Comparison of ENCODE assay signal across 9 cellular contexts in the genomic region with DNA sequence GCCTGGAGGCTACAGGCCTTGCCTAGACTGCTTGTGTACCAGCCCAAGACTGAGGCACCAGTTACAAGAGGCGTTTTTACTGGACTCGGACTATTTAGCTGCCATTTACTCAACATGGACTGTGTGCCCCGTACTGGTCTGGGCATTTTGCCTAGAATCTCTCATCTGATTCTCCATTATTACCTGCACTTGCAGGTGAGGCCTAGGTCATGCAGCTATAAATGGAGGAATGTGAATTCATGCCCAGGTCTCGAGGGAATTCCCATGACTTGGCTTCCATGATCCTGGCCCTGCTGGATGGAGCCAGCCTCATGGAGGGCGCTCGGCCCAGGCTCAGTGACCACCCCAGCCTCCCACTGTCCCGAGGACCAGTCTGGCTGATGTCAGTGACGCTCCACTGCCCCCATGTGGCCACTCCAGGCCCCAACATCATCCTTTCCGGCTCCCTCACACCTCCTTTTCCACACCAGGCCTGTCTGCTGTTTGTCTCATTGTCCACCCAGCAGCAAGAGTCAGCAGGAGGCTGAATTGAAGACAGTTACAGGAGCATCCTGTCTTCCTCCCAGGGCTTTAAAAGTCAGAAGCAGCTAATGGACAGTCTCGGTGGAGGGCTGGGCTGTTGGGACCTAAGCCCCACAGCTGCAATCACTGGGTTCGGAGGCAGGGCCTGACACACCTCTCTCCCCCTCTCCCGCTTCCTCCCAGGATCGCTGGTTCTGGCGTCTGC. TPM values are rescaled to one million over a fixed set of nuclear protein-coding genes. Genes with fewer than 3 reads are reported as not detected.
DNase-seq lines count a peak whose midpoint lies in the region; ATAC-seq and TF ChIP-seq lines count a peak whose summit lies in the region.
"Had no signal": no experiment of that assay in that cellular context is flagged by ENCODE, and none has a peak within 500 bp of the region (broad histone marks: within the 10 kb centered on the region; RNA-seq: fewer than 3 reads in every experiment).

No MANE protein-coding gene starts in this region.

- DNase-seq in COLO829 (ENCODE audit: low spot score) = peak; percentile 76
- DNase-seq in HFF-Myc (ENCODE audit: extremely low read depth, low read depth) = no peak
- DNase-seq in PC-9 = peak in 1 of 2 experiments; percentile 66
- DNase-seq in activated naive CD4-positive, alpha-beta T cell treated with anti-CD3 and anti-CD28 coated beads, Interleukin-2, amount 50 U/mL, for 16 hours = peak; percentile 51
- peak; percentile 29 to 83 (median 66) for DNase-seq in head of caudate nucleus

- H3K9ac ChIP-seq in parathyroid adenoma = no peak overlapping the region

- no peak overlapping the region for H3K4me2 ChIP-seq in PC-9
- peak overlapping the region; percentile 43 for H3K4me2 ChIP-seq in parathyroid adenoma (ENCODE audit: low read length)

- H4K20me1 ChIP-seq in PC-9 (ENCODE audit: insufficient read depth) = no peaks in the 10 kb centered on the region

- H3K4me1 ChIP-seq in PC-9 (replicated peaks; ENCODE audit: insufficient read depth) = peaks cover under 1% of the 10 kb centered on the region
- H3K4me1 ChIP-seq in parathyroid adenoma = peaks cover 3% of the 10 kb centered on the region

- no peak overlapping the region for H3K4me3 ChIP-seq in HFF-Myc (replicated peaks; ENCODE audit: low read depth, low read length)
- no peak overlapping the region for H3K4me3 ChIP-seq in PC-9
- no peak overlapping the region for H3K4me3 ChIP-seq in parathyroid adenoma (ENCODE audit: low read depth, low read length)

- H2AFZ ChIP-seq in PC-9 (no peak overlapping the region), parathyroid adenoma (peak overlapping the region; percentile 43)

- peak; percentile 92 for TF ChIP-seq CTCF in HFF-Myc (IDR thresholded peaks at IDR 0.05; ENCODE audit: low read depth, low read length, missing control alignments)
- peak; percentile 84 for TF ChIP-seq CTCF in PC-9 (conservative IDR thresholded peaks at IDR 0.05)
- peak; percentile 80 for TF ChIP-seq CTCF in parathyroid adenoma (IDR thresholded peaks at IDR 0.05)

- H3F3A ChIP-seq in PC-9 (ENCODE audit: insufficient read depth, low read depth) = no peaks in the 10 kb centered on the region

- H3K27me3 ChIP-seq in PC-9 (ENCODE audit: insufficient read depth, low read depth) (no peaks in the 10 kb centered on the region), parathyroid adenoma (ENCODE audit: control insufficient read depth, insufficient read depth, low read length) (no peaks in the 10 kb centered on the region)

- H3K9me2 ChIP-seq in PC-9 (ENCODE audit: insufficient read depth) = no peaks in the 10 kb centered on the region

- POLR2A ChIA-PET in PC-9 (lab: Charles Lee; ENCODE audit: unreplicated experiment) = interaction anchor here (0.8 kb wide), 1 partner anchor 410 kb away, joined by 16 read pairs; no protein-coding TSS in a partner anchor

- H3K9me3 ChIP-seq in PC-9 (ENCODE audit: insufficient read depth, low read depth) = no peaks in the 10 kb centered on the region
- H3K9me3 ChIP-seq in parathyroid adenoma (ENCODE audit: control insufficient read depth, low read length) = no peaks in the 10 kb centered on the region

- BruUV-seq in PC-9 (replicated peaks; lab: Mats Ljungman, UMichigan) = no TSS peak

- no peaks in the 10 kb centered on the region for H3K36me3 ChIP-seq in PC-9 (ENCODE audit: low read depth)
- H3K36me3 ChIP-seq in parathyroid adenoma (ENCODE audit: control insufficient read depth, insufficient read depth, low read length) = no peaks in the 10 kb centered on the region

- CTCF ChIA-PET in PC-9 (lab: Charles Lee) = interaction anchor here (0.6 to 1.3 kb wide), 4 partner anchors 123 to 433 kb away, joined by 3 to 10 read pairs (median 4); no protein-coding TSS in a partner anchor

- intact Hi-C loops in PC-9 (cut with micrococcal nuclease; ENCODE audit: unreplicated experiment) = loop anchor here (1.0 to 2.0 kb wide), 4 partner anchors 124 to 434 kb away; no protein-coding TSS in a partner anchor
- intact Hi-C loops in head of caudate nucleus (cut with DNase I) = no loop called here

- ATAC-seq in HG02970 (IDR thresholded peaks at IDR 0.05; ENCODE audit: low FRiP score, unreplicated experiment) (no peak), HG03432 (IDR thresholded peaks at IDR 0.05; ENCODE audit: unreplicated experiment) (no peak)

- H3K79me2 ChIP-seq in PC-9 (ENCODE audit: low read depth) (no peaks in the 10 kb centered on the region), parathyroid adenoma (peaks cover 4% of the 10 kb centered on the region)

- H3K27ac ChIP-seq in PC-9 (no peak overlapping the region), parathyroid adenoma (peak overlapping the region; percentile 26)

RNA-seq across cellular contexts. Expression of a gene that starts 8.7 kb away (rescaled TPM):
- 59.3 and 79.0 TPM in 2 replicates for total RNA-seq in PC-9 (2021)

RNA-seq across cellular contexts. Expression of a gene that starts 15.4 kb away (rescaled TPM):
- 255 and 270 TPM in 2 replicates for total RNA-seq in PC-9 (2021)

RNA-seq across cellular contexts. Expression of a gene that starts 23.0 kb away (rescaled TPM):
- total RNA-seq in PC-9 (2021) = not detected in 2 replicates
- total RNA-seq: T-helper 2 cell treated with Interferon-gamma antibody and Interleukin-4, amounts not matched to agents 100 ng/mL and 5 ng/mL, for 36 hours had no signal

RNA-seq across cellular contexts. Expression of a gene that starts 42.7 kb away (rescaled TPM):
- total RNA-seq in PC-9 (2021) = 0.45 and 0.48 TPM in 2 replicates
- total RNA-seq: T-helper 2 cell treated with Interferon-gamma antibody and Interleukin-4, amounts not matched to agents 100 ng/mL and 5 ng/mL, for 36 hours had no signal
